In genomic region chr6:15793288-15793687, GRCh38 we compare ENCODE assay signal across 14 cellular contexts.
DNase-seq lines count a peak whose midpoint lies in the region; ATAC-seq and TF ChIP-seq lines count a peak whose summit lies in the region.
"Had no signal": no experiment of that assay in that cellular context is flagged by ENCODE, and none has a peak within 500 bp of the region (broad histone marks: within the 10 kb centered on the region; RNA-seq: fewer than 3 reads in every experiment).

No MANE protein-coding gene starts in this region.

- H3K9me3 ChIP-seq in RWPE2 (ENCODE audit: severe bottlenecking) = no peaks in the 10 kb centered on the region

- ATAC-seq in RWPE2 (ENCODE audit: low read depth) (peak; percentile 89), HG03159 (IDR thresholded peaks at IDR 0.05; ENCODE audit: unreplicated experiment) (no peak)

- peaks cover 5% of the 10 kb centered on the region for H3K9me3 Mint-ChIP-seq in progenitor cell of endocrine pancreas (ENCODE audit: low read depth)

- no peak overlapping the region for H3K4me3 Mint-ChIP-seq in progenitor cell of endocrine pancreas (ENCODE audit: low read depth)
- H3K4me3 Mint-ChIP-seq: activated naive CD8-positive, alpha-beta T cell had no signal

- no peak overlapping the region for H3K4me3 ChIP-seq in RWPE2 (ENCODE audit: severe bottlenecking)
- no peak overlapping the region for H3K4me3 ChIP-seq in fibroblast of villous mesenchyme (ENCODE audit: low read depth, low read length)

- TF ChIP-seq CTCF in RWPE2 (IDR thresholded peaks at IDR 0.05; ENCODE audit: poor library complexity, severe bottlenecking) = no peak
- no peak for TF ChIP-seq CTCF in fibroblast of villous mesenchyme (IDR thresholded peaks at IDR 0.05; ENCODE audit: insufficient read depth, low read depth, low read length)
- TF ChIP-seq CTCF in progenitor cell of endocrine pancreas (IDR thresholded peaks at IDR 0.05; ENCODE audit: unreplicated experiment) = no peak

- peaks cover 41% of the 10 kb centered on the region for H3K4me1 Mint-ChIP-seq in progenitor cell of endocrine pancreas (ENCODE audit: low read depth)

- no peak overlapping the region for H3K27ac ChIP-seq in RWPE2 (ENCODE audit: poor library complexity, severe bottlenecking)

- H3K27me3 Mint-ChIP-seq in progenitor cell of endocrine pancreas = no peaks in the 10 kb centered on the region
- H3K27me3 Mint-ChIP-seq: activated naive CD8-positive, alpha-beta T cell had no signal

- no peaks in the 10 kb centered on the region for H3K27me3 ChIP-seq in RWPE2 (ENCODE audit: insufficient read depth, poor library complexity, severe bottlenecking)

- H3K36me3 Mint-ChIP-seq in progenitor cell of endocrine pancreas (ENCODE audit: insufficient read depth) = no peaks in the 10 kb centered on the region
- H3K36me3 Mint-ChIP-seq: activated naive CD8-positive, alpha-beta T cell had no signal

- peak overlapping the region; percentile 21 for H3K27ac Mint-ChIP-seq in progenitor cell of endocrine pancreas
- H3K27ac Mint-ChIP-seq: activated naive CD8-positive, alpha-beta T cell had no signal

- DNase-seq in GM04503 (ENCODE audit: low read depth) = peak; percentile 28
- no peak for DNase-seq in RWPE2 (ENCODE audit: low spot score)
- DNase-seq in fibroblast of villous mesenchyme (ENCODE audit: low read depth) = peak; percentile 29
- no peak for DNase-seq in progenitor cell of endocrine pancreas (ENCODE audit: low spot score, unreplicated experiment)
- DNase-seq in stimulated activated CD4-positive, alpha-beta T cell treated with anti-CD3 and anti-CD28 coated beads, Interleukin-4, amount 100 ng/mL, for 24 hours = no peak
- no peak for DNase-seq in NCI-H1930 (lab: John Stamatoyannopoulos, UW)
- DNase-seq in DMS153 (lab: John Stamatoyannopoulos, UW) = no peak
- DNase-seq: activated CD4-positive, alpha-beta T cell treated with anti-CD3 and anti-CD28 coated beads, Interleukin-2, amount 50 U/mL, for 4 hours; effector memory CD4-positive, alpha-beta T cell; Karpas-422; NCI-H510A; stimulated activated CD4-positive, alpha-beta T cell treated with anti-CD3 and anti-CD28 coated beads, Interleukin-2, amount 100 ng/mL, for 48 hours had no signal

- no peaks in the 10 kb centered on the region for H3K4me1 ChIP-seq in RWPE2 (ENCODE audit: insufficient read depth, poor library complexity, severe bottlenecking)

- H3K36me3 ChIP-seq in RWPE2 (ENCODE audit: low read depth) = no peaks in the 10 kb centered on the region

Comparison
In these comparisons a context has a peak if more than half of its experiments do, and no peak if none do; other contexts are left out.
1. DNase-seq: peak in GM04503 (single experiment) and fibroblast of villous mesenchyme (single experiment); none in RWPE2 (single experiment), progenitor cell of endocrine pancreas (single experiment), stimulated activated CD4-positive, alpha-beta T cell treated with anti-CD3 and anti-CD28 coated beads, Interleukin-4, amount 100 ng/mL, for 24 hours (single experiment), NCI-H1930 (0 of 2) and DMS153 (single experiment).